Comparison of ENCODE assay signal across 20 cellular contexts in the genomic region with DNA sequence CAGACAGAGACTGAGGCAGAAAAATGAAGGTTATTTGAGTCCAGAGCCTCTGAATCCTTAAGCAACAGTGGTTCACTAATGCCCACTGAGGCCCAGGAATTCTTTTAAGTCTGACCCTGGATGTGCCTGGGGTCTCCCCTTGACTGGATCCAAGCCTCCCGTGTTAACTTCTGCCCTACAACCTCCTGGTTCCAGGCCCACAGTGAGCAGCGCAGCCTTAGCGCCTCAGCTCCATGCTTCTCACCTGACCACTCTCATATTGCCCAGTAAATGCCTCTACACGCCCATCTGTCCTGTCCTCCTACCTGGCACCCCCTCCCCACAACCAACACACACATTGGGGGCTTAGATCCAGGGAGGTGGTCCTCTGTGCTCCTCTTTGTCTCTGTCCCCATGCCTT. TPM values are rescaled to one million over a fixed set of nuclear protein-coding genes. Genes with fewer than 3 reads are reported as not detected.
A peak's percentile ranks its signal among the peaks of the same experiment; 100 is the strongest.
DNase-seq lines count a peak whose midpoint lies in the region; TF ChIP-seq lines count a peak whose summit lies in the region.
"Had no signal": no experiment of that assay in that cellular context is flagged by ENCODE, and none has a peak within 500 bp of the region (broad histone marks: within the 10 kb centered on the region; RNA-seq: fewer than 3 reads in every experiment).

No MANE protein-coding gene starts in this region.

- no peak for TF ChIP-seq CTCF in coronary artery (IDR thresholded peaks at IDR 0.05)

- H3K36me3 Mint-ChIP-seq in T-helper 2 cell treated with Interferon-gamma antibody and Interleukin-4, amounts not matched to agents 5 μg/mL and 100 μg/mL, for 36 hours (ENCODE audit: low read depth) = no peaks in the 10 kb centered on the region
- H3K36me3 Mint-ChIP-seq in activated T-helper 2 cell treated with anti-CD3 and anti-CD28 coated beads, Interferon-gamma antibody, Interleukin-2, Interleukin-4, amounts not matched to agents 10 μg/mL and 5 μg/mL and 100 μg/mL, durations not matched to agents 14 hours and 24 hours and 36 hours (ENCODE audit: low read depth) = no peaks in the 10 kb centered on the region

- peak overlapping the region; percentile 82 for H3K4me2 ChIP-seq in BLaER1

- no peaks in the 10 kb centered on the region for H4K20me1 ChIP-seq in BLaER1

- H3K4me1 Mint-ChIP-seq in T-helper 2 cell treated with Interferon-gamma antibody and Interleukin-4, amounts not matched to agents 5 μg/mL and 100 μg/mL, for 36 hours (ENCODE audit: low read depth) = peaks cover 47% of the 10 kb centered on the region
- peaks cover 62% of the 10 kb centered on the region for H3K4me1 Mint-ChIP-seq in activated T-helper 2 cell treated with anti-CD3 and anti-CD28 coated beads, Interferon-gamma antibody, Interleukin-2, Interleukin-4, amounts not matched to agents 10 μg/mL and 5 μg/mL and 100 μg/mL, durations not matched to agents 14 hours and 24 hours and 36 hours (ENCODE audit: low read depth)

- no peaks in the 10 kb centered on the region for H3K36me3 ChIP-seq in BLaER1
- H3K36me3 ChIP-seq: BE2C, HAP-1 had no signal

- no peak overlapping the region for H3K9ac ChIP-seq in BLaER1

- no peak overlapping the region for H3K4me3 ChIP-seq in BLaER1
- no peak overlapping the region for H3K4me3 ChIP-seq in coronary artery
- H3K4me3 ChIP-seq: HAP-1 had no signal

- H3K27me3 Mint-ChIP-seq in T-helper 2 cell treated with Interferon-gamma antibody and Interleukin-4, amounts not matched to agents 5 μg/mL and 100 μg/mL, for 36 hours (ENCODE audit: low read depth) = no peaks in the 10 kb centered on the region
- no peaks in the 10 kb centered on the region for H3K27me3 Mint-ChIP-seq in activated T-helper 2 cell treated with anti-CD3 and anti-CD28 coated beads, Interferon-gamma antibody, Interleukin-2, Interleukin-4, amounts not matched to agents 10 μg/mL and 5 μg/mL and 100 μg/mL, durations not matched to agents 14 hours and 24 hours and 36 hours (ENCODE audit: low read depth)

- no peaks in the 10 kb centered on the region for H3K9me3 ChIP-seq in BLaER1
- H3K9me3 ChIP-seq: BE2C, HAP-1 had no signal

- peak overlapping the region; percentile 41 for H3K27ac Mint-ChIP-seq in T-helper 2 cell treated with Interferon-gamma antibody and Interleukin-4, amounts not matched to agents 5 μg/mL and 100 μg/mL, for 36 hours
- peak overlapping the region; percentile 31 for H3K27ac Mint-ChIP-seq in activated T-helper 2 cell treated with anti-CD3 and anti-CD28 coated beads, Interferon-gamma antibody, Interleukin-2, Interleukin-4, amounts not matched to agents 10 μg/mL and 5 μg/mL and 100 μg/mL, durations not matched to agents 14 hours and 24 hours and 36 hours

- peaks cover 59% of the 10 kb centered on the region for H3K4me1 ChIP-seq in BLaER1
- H3K4me1 ChIP-seq: HAP-1 had no signal

- H3K27ac ChIP-seq in BLaER1 (no peak overlapping the region), coronary artery (no peak overlapping the region)

- DNase-seq in T-helper 2 cell treated with Interferon-gamma antibody and Interleukin-4, amounts not matched to agents 5 μg/mL and 100 μg/mL, for 36 hours (ENCODE audit: low spot score) = no peak
- DNase-seq in T-helper 2 cell (no peak), posterior vena cava (ENCODE audit: low spot score) (peak; percentile 17), coronary artery (ENCODE audit: low spot score) (no peak), HUDEP-2 (lab: John Stamatoyannopoulos, UW; ENCODE audit: unreplicated experiment in 76 of 76) (no peak)
- DNase-seq in activated T-helper 2 cell treated with anti-CD3 and anti-CD28 coated beads, Interferon-gamma antibody, Interleukin-2, Interleukin-4, amounts not matched to agents 10 μg/mL and 5 μg/mL and 100 μg/mL, durations not matched to agents 14 hours and 24 hours and 36 hours (ENCODE audit: low spot score) = no peak
- no peak for DNase-seq in stimulated activated CD4-positive, alpha-beta T cell treated with anti-CD3 and anti-CD28 coated beads, Interleukin-4, amount 100 ng/mL, for 24 hours
- DNase-seq: 8988T; BE2C; DND-41; NCI-H1417 treated with DMSO at 0.1 percent for 48 hours; NCI-H2029; NCI-H2171; NCI-H446; NK-92 treated with Interleukin-12 subunit alpha and Interleukin-12 subunit beta, amount 100 ng/mL, for 24 hours; SHP77 treated with DMSO at 0.1 percent for 48 hours had no signal

- intact Hi-C loops in activated T-helper 2 cell treated with anti-CD3 and anti-CD28 coated beads, Interferon-gamma antibody, Interleukin-2, Interleukin-4, amounts not matched to agents 10 μg/mL and 5 μg/mL and 100 μg/mL, durations not matched to agents 14 hours and 24 hours and 36 hours (cut with micrococcal nuclease) = loop anchor here (5.0 to 10.0 kb wide), 2 partner anchors 170 to 272 kb away; partner anchors contain the start of gene FNIP1
- intact Hi-C loops in posterior vena cava (cut with DNase I) = no loop called here

- no peaks in the 10 kb centered on the region for H3K9me3 Mint-ChIP-seq in T-helper 2 cell treated with Interferon-gamma antibody and Interleukin-4, amounts not matched to agents 5 μg/mL and 100 μg/mL, for 36 hours
- no peaks in the 10 kb centered on the region for H3K9me3 Mint-ChIP-seq in activated T-helper 2 cell treated with anti-CD3 and anti-CD28 coated beads, Interferon-gamma antibody, Interleukin-2, Interleukin-4, amounts not matched to agents 10 μg/mL and 5 μg/mL and 100 μg/mL, durations not matched to agents 14 hours and 24 hours and 36 hours

- H3K27me3 ChIP-seq in BLaER1 = no peaks in the 10 kb centered on the region
- H3K27me3 ChIP-seq: BE2C had no signal

- H3K4me3 Mint-ChIP-seq in T-helper 2 cell treated with Interferon-gamma antibody and Interleukin-4, amounts not matched to agents 5 μg/mL and 100 μg/mL, for 36 hours = no peak overlapping the region
- H3K4me3 Mint-ChIP-seq in activated T-helper 2 cell treated with anti-CD3 and anti-CD28 coated beads, Interferon-gamma antibody, Interleukin-2, Interleukin-4, amounts not matched to agents 10 μg/mL and 5 μg/mL and 100 μg/mL, durations not matched to agents 14 hours and 24 hours and 36 hours (ENCODE audit: low read depth) = no peak overlapping the region

RNA-seq across cellular contexts. Expression of gene IL3, which starts 6.4 kb away (rescaled TPM):
- total RNA-seq in activated T-helper 2 cell treated with anti-CD3 and anti-CD28 coated beads, Interferon-gamma antibody, Interleukin-2, Interleukin-4, amounts not matched to agents 10 μg/mL and 5 μg/mL and 100 μg/mL, durations not matched to agents 14 hours and 24 hours and 36 hours = 140 and 142 TPM in 2 replicates
- total RNA-seq in posterior vena cava = not detected
- total RNA-seq: HT-29, OCI-LY7 had no signal

RNA-seq across cellular contexts. Expression of gene CSF2, which starts 6.7 kb away (rescaled TPM):
- total RNA-seq in activated T-helper 2 cell treated with anti-CD3 and anti-CD28 coated beads, Interferon-gamma antibody, Interleukin-2, Interleukin-4, amounts not matched to agents 10 μg/mL and 5 μg/mL and 100 μg/mL, durations not matched to agents 14 hours and 24 hours and 36 hours = 764 and 772 TPM in 2 replicates
- total RNA-seq in posterior vena cava = not detected
- total RNA-seq: OCI-LY7 had no signal

RNA-seq across cellular contexts. Expression of gene ACSL6, which starts 55.4 kb away (rescaled TPM):
- 27.7 and 34.0 TPM in 2 replicates for total RNA-seq in activated T-helper 2 cell treated with anti-CD3 and anti-CD28 coated beads, Interferon-gamma antibody, Interleukin-2, Interleukin-4, amounts not matched to agents 10 μg/mL and 5 μg/mL and 100 μg/mL, durations not matched to agents 14 hours and 24 hours and 36 hours
- total RNA-seq in posterior vena cava = under 1 TPM; 0.32 to 0.62 TPM
- total RNA-seq: HT-29, OCI-LY7 had no signal

Comparison
In these comparisons a context has a peak if more than half of its experiments do, and no peak if none do; other contexts are left out.
1. RNA of gene IL3, which starts 6.4 kb away (total RNA-seq): 140 to 142 TPM in activated T-helper 2 cell treated with anti-CD3 and anti-CD28 coated beads, Interferon-gamma antibody, Interleukin-2, Interleukin-4, amounts not matched to agents 10 μg/mL and 5 μg/mL and 100 μg/mL, durations not matched to agents 14 hours and 24 hours and 36 hours; not detected in posterior vena cava; every median in the first group is over 100 times any median in the second.
2. RNA of gene CSF2, which starts 6.7 kb away (total RNA-seq): 764 to 772 TPM in activated T-helper 2 cell treated with anti-CD3 and anti-CD28 coated beads, Interferon-gamma antibody, Interleukin-2, Interleukin-4, amounts not matched to agents 10 μg/mL and 5 μg/mL and 100 μg/mL, durations not matched to agents 14 hours and 24 hours and 36 hours; not detected in posterior vena cava; every median in the first group is over 100 times any median in the second.
3. RNA of gene ACSL6, which starts 55.4 kb away (total RNA-seq): 27.7 to 34.0 TPM in activated T-helper 2 cell treated with anti-CD3 and anti-CD28 coated beads, Interferon-gamma antibody, Interleukin-2, Interleukin-4, amounts not matched to agents 10 μg/mL and 5 μg/mL and 100 μg/mL, durations not matched to agents 14 hours and 24 hours and 36 hours; 0.32 to 0.62 TPM in posterior vena cava; every median in the first group is over 10 times any median in the second.